In the genomic region with DNA sequence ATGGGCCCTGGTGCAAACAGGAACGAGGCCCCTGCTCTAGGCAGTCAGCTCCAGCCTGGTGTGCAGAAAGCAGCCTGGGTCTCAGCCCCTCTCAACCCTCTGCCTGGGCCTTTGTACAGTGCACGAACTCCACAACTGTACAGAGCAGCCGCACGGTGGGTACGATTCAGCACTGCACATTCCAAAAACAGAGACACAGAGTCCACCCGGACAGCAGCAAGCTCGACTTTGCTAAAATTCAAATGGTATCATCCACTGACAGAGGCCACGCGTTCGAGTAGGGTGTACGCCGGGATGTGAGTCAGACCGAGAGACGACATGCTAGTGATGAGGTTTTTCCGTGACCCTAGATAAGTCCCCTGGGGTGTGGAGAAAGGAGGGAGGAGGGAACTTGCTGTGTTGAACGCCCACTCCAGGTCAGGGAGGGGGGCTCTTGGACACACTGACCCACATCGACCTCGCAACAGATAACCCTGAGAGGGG, we compare ENCODE assay signal across 11 cellular contexts.
DNase-seq lines count a peak whose midpoint lies in the region; ATAC-seq and TF ChIP-seq lines count a peak whose summit lies in the region.
"Had no signal": no experiment of that assay in that cellular context is flagged by ENCODE, and none has a peak within 500 bp of the region (broad histone marks: within the 10 kb centered on the region; RNA-seq: fewer than 3 reads in every experiment).

No MANE protein-coding gene starts in this region.

- DNase-seq in activated T-helper 9 cell treated with anti-CD3 and anti-CD28 coated beads, Interleukin-2, amount 50 U/mL, for 16 hours (ENCODE audit: low read depth) = peak; percentile 47
- peak; percentile 65 to 73 for DNase-seq in stimulated activated CD4-positive, alpha-beta T cell treated with anti-CD3 and anti-CD28 coated beads, Interleukin-15, amount 100 ng/mL, for 48 hours (ENCODE audit: low read depth in 2 of 2)
- DNase-seq in Kasumi-1 (lab: John Stamatoyannopoulos, UW) (no peak), GM20000 (ENCODE audit: low spot score) (no peak), G401 (ENCODE audit: low spot score) (no peak)
- DNase-seq: DMS 273 treated with DMSO at 0.1 percent for 48 hours, NCI-H187 treated with DMSO at 0.1 percent for 48 hours, SJCRH30 had no signal

- TF ChIP-seq CTCF in GM20000 (IDR thresholded peaks at IDR 0.05; ENCODE audit: extremely low read depth, missing control alignments) = no peak

- in situ Hi-C loops in G401 (cut with HindIII; ENCODE audit: low sequenced_read_pairs) = no loop called here

- ATAC-seq in GM18502 (IDR thresholded peaks at IDR 0.05; ENCODE audit: poor library complexity, unreplicated experiment) (peak; percentile 82), HG03442 (IDR thresholded peaks at IDR 0.05; ENCODE audit: unreplicated experiment) (peak; percentile 70), GM18520 (IDR thresholded peaks at IDR 0.05; ENCODE audit: unreplicated experiment) (no peak)

Comparison
In these comparisons a context has a peak if more than half of its experiments do, and no peak if none do; other contexts are left out.
1. DNase-seq: peak in activated T-helper 9 cell treated with anti-CD3 and anti-CD28 coated beads, Interleukin-2, amount 50 U/mL, for 16 hours (single experiment) and stimulated activated CD4-positive, alpha-beta T cell treated with anti-CD3 and anti-CD28 coated beads, Interleukin-15, amount 100 ng/mL, for 48 hours (2 of 2); none in Kasumi-1 (0 of 2), GM20000 (single experiment) and G401 (single experiment).